ENCODE assay signal across 5 cellular contexts in genomic region chr2:152763208-152763607, GRCh38. TPM values are rescaled to one million over a fixed set of nuclear protein-coding genes. Genes with fewer than 3 reads are reported as not detected.
DNase-seq lines count a peak whose midpoint lies in the region; ATAC-seq, FAIRE-seq and TF ChIP-seq lines count a peak whose summit lies in the region.
"Not testable (repeated sequence)": the region's sequence is repeated elsewhere in the genome, so short reads cannot be mapped to it uniquely, and the experiment has no call there.

No MANE protein-coding gene starts in this region.

- not testable (repeated sequence) for FAIRE-seq in K562 (lab: Jason Lieb, UNC)

- H3K4me1 ChIP-seq in ACC112 (ENCODE audit: control insufficient read depth, insufficient read depth, low read length, unreplicated experiment), result peaks cover 28% of the 10 kb centered on the region
- not testable (repeated sequence) for H3K4me1 ChIP-seq in K562 (replicated peaks in 1 of 2; ENCODE audit: control insufficient read depth in 2 of 2, insufficient read depth in 2 of 2, low read length in 2 of 2); right cardiac atrium (ENCODE audit: control insufficient read depth, insufficient read depth, low read length); neural progenitor cell

- CTCF ChIA-PET in K562 (lab: Yijun Ruan, JAX; ENCODE audit: low intra/inter-chr PET ratio), result not testable (repeated sequence)

- POLR2A ChIA-PET in K562 (lab: Yijun Ruan, JAX), result not testable (repeated sequence)

- not testable (repeated sequence) for H3K79me2 ChIP-seq in ACC112 (ENCODE audit: control insufficient read depth, insufficient read depth, low read length, unreplicated experiment); K562 (ENCODE audit: control insufficient read depth, insufficient read depth, low read length); neural progenitor cell (ENCODE audit: low read depth)

- H3K36me3 ChIP-seq in ACC112 (ENCODE audit: insufficient read depth, low read length), result peaks cover 12% of the 10 kb centered on the region
- peaks cover 20% of the 10 kb centered on the region; the same call in 1 of the 3 replicates for H3K36me3 ChIP-seq in K562 (ENCODE audit: control insufficient read depth, insufficient read depth, low read length)
- H3K36me3 ChIP-seq in neural progenitor cell, result not testable (repeated sequence)

- not testable (repeated sequence) for H3K4me1 Mint-ChIP-seq in neural progenitor cell

- in situ Hi-C loops in K562 (cut with MboI), result not testable (repeated sequence)

- not testable (repeated sequence) for BruUV-seq in K562 (replicated peaks; lab: Mats Ljungman, UMichigan)

- H3K27me3 ChIP-seq in ACC112 (ENCODE audit: insufficient read depth, low read length); K562 (ENCODE audit: control insufficient read depth in 2 of 2, insufficient read depth in 2 of 2, low read length in 2 of 2); right cardiac atrium (ENCODE audit: control insufficient read depth, insufficient read depth); neural progenitor cell: not testable (repeated sequence)

- not testable (repeated sequence) for TF ChIP-seq CTCF in K562 (IDR thresholded peaks at IDR 0.05 in 2 of 3, conservative IDR thresholded peaks at IDR 0.05 in 1 of 3; ENCODE audit: insufficient read depth in 2 of 3, low read depth in 1 of 3, low read length in 3 of 3); neural progenitor cell (IDR thresholded peaks at IDR 0.05)

- H3K36me3 Mint-ChIP-seq in neural progenitor cell, result peaks cover 22% of the 10 kb centered on the region

- H3K4me3 Mint-ChIP-seq in neural progenitor cell, result not testable (repeated sequence)

- TF ChIP-seq EP300 in K562 (IDR thresholded peaks at IDR 0.05; ENCODE audit: low read length), result not testable (repeated sequence)

- H3K9me3 Mint-ChIP-seq in neural progenitor cell, result not testable (repeated sequence)

- H2AFZ ChIP-seq in ACC112 (ENCODE audit: low read length, unreplicated experiment); K562 (ENCODE audit: low read depth, low read length); neural progenitor cell (replicated peaks): not testable (repeated sequence)

- not testable (repeated sequence) for H3K4me3 ChIP-seq in ACC112 (ENCODE audit: low read depth, low read length); K562; right cardiac atrium (ENCODE audit: low read length); neural progenitor cell

- 0 out of 2 replicates have a peak overlapping the region, but pooled peaks have one; percentile 83 for H3K27ac ChIP-seq in ACC112 (ENCODE audit: low read depth, low read length)
- H3K27ac ChIP-seq in K562 (ENCODE audit: extremely low read depth, low read depth, low read length); right cardiac atrium (ENCODE audit: low read length): not testable (repeated sequence)
- H3K27ac ChIP-seq in neural progenitor cell, result peak overlapping the region; percentile 18

- H3K9ac ChIP-seq in K562 (ENCODE audit: insufficient read depth in 1 of 2, low read depth in 2 of 2, low read length in 2 of 2); neural progenitor cell: not testable (repeated sequence)

- intact Hi-C loops in K562 (cut with micrococcal nuclease); Right ventricle myocardium superior (cut with DNase I); right cardiac atrium (cut with DNase I): not testable (repeated sequence)

- H3K9me3 ChIP-seq in K562 (replicated peaks; ENCODE audit: control insufficient read depth, insufficient read depth, low read depth, low read length); right cardiac atrium (ENCODE audit: control insufficient read depth, low read length); neural progenitor cell (ENCODE audit: low read depth): not testable (repeated sequence)

- DNase-seq in K562 (ENCODE audit: extremely low read depth in 1 of 4, low spot score in 3 of 4); Right ventricle myocardium superior; neural progenitor cell (ENCODE audit: low spot score): not testable (repeated sequence)
- peak in 1 of 3 donors; percentile 38 for DNase-seq in right cardiac atrium

- not testable (repeated sequence) for H3K4me2 ChIP-seq in K562 (ENCODE audit: insufficient read depth, low read length); neural progenitor cell

- not testable (repeated sequence) for H4K20me1 ChIP-seq in K562 (replicated peaks; ENCODE audit: control insufficient read depth, insufficient read depth, low read length); neural progenitor cell (ENCODE audit: low read depth)

- ATAC-seq in K562 (peak; percentile 30), Right ventricle myocardium superior (ENCODE audit: poor library complexity) (peak; percentile 59), right cardiac atrium (peak; percentile 47 to 67)

- not testable (repeated sequence) for TF ChIP-seq RAD21 in K562 (CRISPR knock-in tag; conservative IDR thresholded peaks at IDR 0.05 in 1 of 2, IDR thresholded peaks at IDR 0.05 in 1 of 2)

- not testable (repeated sequence) for H3K9me1 ChIP-seq in K562 (ENCODE audit: control insufficient read depth, insufficient read depth, low read length)

- not testable (repeated sequence) for H3K27me3 Mint-ChIP-seq in neural progenitor cell (ENCODE audit: insufficient read depth, low read depth)

- 0 out of 2 replicates have a peak, but pooled peaks have one; percentile 45 for TF ChIP-seq POLR2A in K562 (conservative IDR thresholded peaks at IDR 0.05)

- H3F3A ChIP-seq in neural progenitor cell (ENCODE audit: low read depth), result peaks cover 16% of the 10 kb centered on the region

- not testable (repeated sequence) for H3K27ac Mint-ChIP-seq in neural progenitor cell

- 77% methylated on average over 4 of the region's 4 CpGs for WGBS in K562 (ENCODE audit: insufficient coverage, low coverage, missing lambda C conversion rate)
- WGBS in right cardiac atrium, result 69% methylated on average over 4 of the region's 4 CpGs

RNA-seq across cellular contexts. Expression of gene ARL6IP6, which starts 44.8 kb away (rescaled TPM):
- 37.7 and 85.6 TPM in 2 replicates for total RNA-seq in K562 (2011; cell fraction: chromatin; rRNA removed; ENCODE audit: low replicate concordance)
- 35.0 and 38.3 TPM in 2 replicates for total RNA-seq in K562 (2011; cell fraction: nucleolus; rRNA removed)
- 49.1 and 73.5 TPM in 2 replicates for total RNA-seq in K562 (2011; cell fraction: nucleoplasm; rRNA removed)
- total RNA-seq in K562 (2014; rRNA removed) (16.9 and 19.2 TPM in 2 replicates), K562 (2014; rRNA removed; fragmentation: Illumina TruSeq; extraction: Trizol) (42.9 and 44.1 TPM in 2 replicates), K562 (2015; rRNA removed; fragmentation: Illumina TruSeq; extraction: Trizol) (33.1 and 37.2 TPM in 2 replicates), K562 (2021) (31.5 and 33.9 TPM in 2 replicates), Right ventricle myocardium superior (5.9 TPM), right cardiac atrium (10 to 100 TPM in 1 of 4 donors, 1 to 10 TPM in 3; 6.6 to 10.3 (median 8.6) TPM), neural progenitor cell (ENCODE audit: low replicate concordance) (80.9 and 104 TPM in 2 replicates)
- polyA plus RNA-seq in K562 (2011; rRNA removed) (86.6 and 98.5 TPM in 2 replicates), K562 (2014; fragmentation: Illumina TruSeq; extraction: Trizol) (35.2 and 42.2 TPM in 2 replicates), K562 (2014; fragmentation: Nextera tagmentation; extraction: Ambion mirVana) (10 to 100 TPM; 27.4 to 29.6 TPM), K562 (2014; rRNA removed) (28.8 and 36.2 TPM in 2 replicates), right cardiac atrium (6.4 TPM)
- 29.3 and 122 TPM in 2 replicates for polyA plus RNA-seq in K562 (2011; cell fraction: cytosol; rRNA removed)
- polyA plus RNA-seq in K562 (2011; cell fraction: nucleus; rRNA removed), result 48.8 and 82.9 TPM in 2 replicates
- 28.9 and 43.3 TPM in 2 replicates for polyA plus RNA-seq in K562 (2012)
- 52.4 and 62.2 TPM in 2 replicates for polyA minus RNA-seq in K562 (2011; rRNA and poly(A)+ RNA removed)
- 20.6 and 34.5 TPM in 2 replicates for polyA minus RNA-seq in K562 (2011; cell fraction: cytosol; rRNA and poly(A)+ RNA removed)
- polyA minus RNA-seq in K562 (2011; cell fraction: nucleus; rRNA and poly(A)+ RNA removed), result 23.0 and 38.1 TPM in 2 replicates

RNA-seq across cellular contexts. Expression of gene PRPF40A, which starts 45.9 kb away (rescaled TPM):
- 282 and 367 TPM in 2 replicates for total RNA-seq in K562 (2011; cell fraction: chromatin; rRNA removed; ENCODE audit: low replicate concordance)
- 174 and 192 TPM in 2 replicates for total RNA-seq in K562 (2011; cell fraction: nucleolus; rRNA removed)
- 193 and 254 TPM in 2 replicates for total RNA-seq in K562 (2011; cell fraction: nucleoplasm; rRNA removed)
- total RNA-seq in K562 (2014; rRNA removed), result 209 and 304 TPM in 2 replicates
- 266 and 313 TPM in 2 replicates for total RNA-seq in K562 (2014; rRNA removed; fragmentation: Illumina TruSeq; extraction: Trizol)
- 254 and 279 TPM in 2 replicates for total RNA-seq in K562 (2015; rRNA removed; fragmentation: Illumina TruSeq; extraction: Trizol)
- total RNA-seq in K562 (2021), result 226 and 243 TPM in 2 replicates
- polyA plus RNA-seq in K562 (2011; rRNA removed), result 253 and 264 TPM in 2 replicates
- polyA plus RNA-seq in K562 (2011; cell fraction: cytosol; rRNA removed), result 129 and 140 TPM in 2 replicates
- 330 and 356 TPM in 2 replicates for polyA plus RNA-seq in K562 (2011; cell fraction: nucleus; rRNA removed)
- polyA plus RNA-seq in K562 (2012), result 99.7 and 137 TPM in 2 replicates
- 165 and 245 TPM in 2 replicates for polyA plus RNA-seq in K562 (2014; fragmentation: Illumina TruSeq; extraction: Trizol)
- 100 to 1,000 TPM; 168 to 190 TPM for polyA plus RNA-seq in K562 (2014; fragmentation: Nextera tagmentation; extraction: Ambion mirVana)
- 220 and 276 TPM in 2 replicates for polyA plus RNA-seq in K562 (2014; rRNA removed)
- 497 and 561 TPM in 2 replicates for polyA minus RNA-seq in K562 (2011; rRNA and poly(A)+ RNA removed)
- 124 and 173 TPM in 2 replicates for polyA minus RNA-seq in K562 (2011; cell fraction: cytosol; rRNA and poly(A)+ RNA removed)
- 304 and 434 TPM in 2 replicates for polyA minus RNA-seq in K562 (2011; cell fraction: nucleus; rRNA and poly(A)+ RNA removed)
- 28.4 TPM for total RNA-seq in Right ventricle myocardium superior
- total RNA-seq in right cardiac atrium, result 10 to 100 TPM; 34.3 to 51.7 (median 37.4) TPM
- 11.5 TPM for polyA plus RNA-seq in right cardiac atrium
- total RNA-seq in neural progenitor cell (ENCODE audit: low replicate concordance), result 210 and 257 TPM in 2 replicates
